ENCODE assay signal across 23 cellular contexts in genomic region chr18:38606841-38607240, GRCh38.
A peak's percentile ranks its signal among the peaks of the same experiment; 100 is the strongest.
DNase-seq lines count a peak whose midpoint lies in the region; ATAC-seq, FAIRE-seq and TF ChIP-seq lines count a peak whose summit lies in the region.
"Had no signal": no experiment of that assay in that cellular context is flagged by ENCODE, and none has a peak within 500 bp of the region (broad histone marks: within the 10 kb centered on the region; RNA-seq: fewer than 3 reads in every experiment).

No MANE protein-coding gene starts in this region.

- no peak overlapping the region for H3K27ac ChIP-seq in upper lobe of left lung
- H3K27ac ChIP-seq: esophagus squamous epithelium, KMS-11, Peyer's patch, psoas muscle, SK-N-MC, stomach, uterus had no signal

- no peak for TF ChIP-seq EP300 in upper lobe of left lung (IDR thresholded peaks at IDR 0.05)

- DNase-seq in D721Med (ENCODE audit: insufficient read length, low spot score) (no peak), upper lobe of left lung (no peak), NCI-H1436 treated with DMSO at 0.1 percent for 48 hours (lab: John Stamatoyannopoulos, UW) (no peak), DMS 273 treated with DMSO at 0.1 percent for 48 hours (lab: John Stamatoyannopoulos, UW) (no peak)
- no peak for DNase-seq in stimulated activated CD4-positive, alpha-beta T cell treated with anti-CD3 and anti-CD28 coated beads, Interleukin-12 subunit alpha, Interleukin-12 subunit beta, amount 100 ng/mL, for 4 hours
- DNase-seq: activated CD4-positive, alpha-beta T cell treated with anti-CD3 and anti-CD28 coated beads for 4 hours; CD8-positive, alpha-beta memory T cell; esophagus squamous epithelium; natural killer cell; NCI-H1092; NCI-H2107; Peyer's patch; psoas muscle; stomach; uterus had no signal

- no peak for TF ChIP-seq POLR2A in upper lobe of left lung (IDR thresholded peaks at IDR 0.05)

- no peaks in the 10 kb centered on the region for H3K27me3 ChIP-seq in upper lobe of left lung
- H3K27me3 ChIP-seq: esophagus squamous epithelium, Peyer's patch, stomach, uterus had no signal

- ATAC-seq in GM18868 (IDR thresholded peaks at IDR 0.05; ENCODE audit: unreplicated experiment) (peak; percentile 52), HG02571 (IDR thresholded peaks at IDR 0.05; ENCODE audit: unreplicated experiment) (peak; percentile 36), HG03432 (IDR thresholded peaks at IDR 0.05; ENCODE audit: unreplicated experiment) (peak; percentile 30), upper lobe of left lung (ENCODE audit: low FRiP score in 2 of 2) (no peak)
- ATAC-seq: GM23338, natural killer cell, psoas muscle had no signal

- WGBS in upper lobe of left lung, 2 donors = 66 to 78% methylated on average over 2 of the region's 2 CpGs

- H3K36me3 ChIP-seq in upper lobe of left lung = no peaks in the 10 kb centered on the region
- H3K36me3 ChIP-seq: esophagus squamous epithelium, Peyer's patch, stomach, uterus had no signal

- no peak for TF ChIP-seq CTCF in D721Med (IDR thresholded peaks at IDR 0.05; ENCODE audit: insufficient read depth, missing control alignments)
- no peak for TF ChIP-seq CTCF in upper lobe of left lung (IDR thresholded peaks at IDR 0.05)

- FAIRE-seq in D721Med (lab: Jason Lieb, UNC) = peak; percentile 66
- FAIRE-seq: bronchial epithelial cell had no signal

- H3K9me3 ChIP-seq in upper lobe of left lung = no peaks in the 10 kb centered on the region
- H3K9me3 ChIP-seq: esophagus squamous epithelium, psoas muscle, stomach, uterus had no signal

- no peak overlapping the region for H3K4me3 ChIP-seq in upper lobe of left lung
- H3K4me3 ChIP-seq: esophagus squamous epithelium, GM23338, lung, Peyer's patch, psoas muscle, SK-N-MC, stomach, uterus had no signal

- H3K4me1 ChIP-seq in upper lobe of left lung = no peaks in the 10 kb centered on the region
- H3K4me1 ChIP-seq: esophagus squamous epithelium, Peyer's patch, psoas muscle, stomach, uterus had no signal

Comparison
In these comparisons a context has a peak if more than half of its experiments do, and no peak if none do; other contexts are left out.
1. ATAC-seq: peak in GM18868 (single experiment), HG02571 (single experiment) and HG03432 (single experiment); none in upper lobe of left lung (0 of 2).